Comparison of ENCODE assay signal across 8 cellular contexts in the genomic region with DNA sequence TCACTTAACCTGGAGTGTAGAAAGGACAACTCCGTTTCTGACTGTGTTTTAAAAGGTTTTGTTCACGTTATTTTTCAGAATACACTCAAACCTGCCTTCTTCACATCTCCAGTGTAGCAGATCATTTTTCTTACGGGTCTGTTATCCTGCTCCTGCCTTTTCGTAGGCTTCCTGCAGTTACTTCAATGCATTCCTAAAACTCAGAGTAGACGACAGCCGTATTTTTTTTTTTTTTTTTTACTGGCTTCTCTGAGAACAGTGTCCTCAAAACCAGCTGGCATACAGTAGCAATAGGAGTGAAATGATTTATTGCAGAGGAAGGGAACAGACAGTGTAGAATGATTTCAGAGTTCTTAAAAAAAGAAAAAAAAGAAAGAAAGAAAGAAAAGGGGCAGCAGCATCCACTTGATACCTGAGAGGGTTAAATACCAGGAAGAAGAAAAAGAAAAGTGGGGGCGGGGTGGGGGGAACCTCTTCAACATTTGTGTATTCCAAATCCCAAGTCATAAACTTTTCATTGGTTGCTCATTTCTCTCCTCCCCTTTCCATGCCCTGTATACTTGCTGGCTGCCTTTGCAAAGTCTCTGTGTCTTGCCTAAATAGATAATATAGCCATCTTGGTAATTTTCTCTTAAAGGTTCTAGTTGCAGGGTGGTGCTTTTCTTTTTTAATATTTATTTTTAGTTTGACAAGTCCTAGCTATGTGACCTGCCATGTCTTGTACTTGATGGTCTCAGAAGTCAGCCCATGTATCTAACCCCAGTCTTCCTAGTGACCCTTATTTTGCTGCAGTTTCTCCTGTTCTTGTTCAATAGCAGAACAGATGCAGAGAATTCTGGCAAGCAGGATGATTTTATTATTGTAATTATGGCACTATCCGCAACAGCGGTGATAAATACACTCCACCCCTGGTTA. TPM values are rescaled to one million over a fixed set of nuclear protein-coding genes. Genes with fewer than 3 reads are reported as not detected.
A peak's percentile ranks its signal among the peaks of the same experiment; 100 is the strongest.
DNase-seq lines count a peak whose midpoint lies in the region; TF ChIP-seq lines count a peak whose summit lies in the region.

No MANE protein-coding gene starts in this region.

- TF ChIP-seq CTCF in Peyer's patch (IDR thresholded peaks at IDR 0.05) (no peak), fibroblast of pulmonary artery (IDR thresholded peaks at IDR 0.05; ENCODE audit: low read length, missing control alignments) (no peak), prostate gland (IDR thresholded peaks at IDR 0.05) (no peak), WERI-Rb-1 (IDR thresholded peaks at IDR 0.05; ENCODE audit: low read depth, low read length) (no peak)

- H3K27me3 ChIP-seq in Peyer's patch = peaks cover 0 to 8% of the 10 kb centered on the region in 2 donors
- H3K27me3 ChIP-seq in prostate gland (replicated peaks; ENCODE audit: insufficient read depth) = no peaks in the 10 kb centered on the region
- H3K27me3 ChIP-seq in WERI-Rb-1 (ENCODE audit: insufficient read depth, low read depth, severe bottlenecking) = no peaks in the 10 kb centered on the region

- no peak for TF ChIP-seq POLR2A in Peyer's patch (IDR thresholded peaks at IDR 0.05)
- TF ChIP-seq POLR2A in prostate gland (IDR thresholded peaks at IDR 0.05) = no peak

- peak overlapping the region; percentile 40 to 66 (median 58) for H3K4me3 ChIP-seq in Peyer's patch
- peak overlapping the region; percentile 91 for H3K4me3 ChIP-seq in fibroblast of pulmonary artery (replicated peaks; ENCODE audit: low read depth, low read length)
- H3K4me3 ChIP-seq in prostate gland = peak overlapping the region; percentile 50 to 61
- H3K4me3 ChIP-seq in WERI-Rb-1 (ENCODE audit: low read depth, low read length) = no peak overlapping the region

- 4% methylated on average over 9 of the region's 9 CpGs for WGBS in prostate gland

- H3K36me3 ChIP-seq in Peyer's patch = no peaks in the 10 kb centered on the region
- no peaks in the 10 kb centered on the region for H3K36me3 ChIP-seq in prostate gland
- no peaks in the 10 kb centered on the region for H3K36me3 ChIP-seq in WERI-Rb-1

- H3K27ac ChIP-seq in Peyer's patch = peak overlapping the region in 3 of 4 donors; percentile 19 to 80 (median 61)
- H3K27ac ChIP-seq in prostate gland = peak overlapping the region; percentile 85 to 86
- no peak overlapping the region for H3K27ac ChIP-seq in WERI-Rb-1

- intact Hi-C loops in prostate gland (cut with DNase I) = loop anchor here (5.0 to 10.0 kb wide), 6 partner anchors 129 to 1037 kb away; no protein-coding TSS in a partner anchor

- peak; percentile 64 for DNase-seq in Daoy (ENCODE audit: low read depth)
- no peak for DNase-seq in Peyer's patch
- DNase-seq in fibroblast of pulmonary artery (ENCODE audit: low read depth) = peak; percentile 87
- no peak for DNase-seq in prostate gland (ENCODE audit: low spot score)
- DNase-seq in WERI-Rb-1 = no peak
- no peak for DNase-seq in activated CD4-positive, CD25-positive, alpha-beta regulatory T cell treated with anti-CD3 and anti-CD28 coated beads, Interleukin-2, amount 50 U/mL, for 72 hours
- DNase-seq in AG08396 (ENCODE audit: low spot score) = no peak
- DNase-seq in ureter (ENCODE audit: low spot score) = no peak

- H3K9me3 ChIP-seq in Peyer's patch (no peaks in the 10 kb centered on the region), prostate gland (no peaks in the 10 kb centered on the region), WERI-Rb-1 (ENCODE audit: severe bottlenecking) (no peaks in the 10 kb centered on the region)

- H3K4me1 ChIP-seq in Peyer's patch = peaks cover 0 to 14% (median 2%) of the 10 kb centered on the region in 4 donors
- no peaks in the 10 kb centered on the region for H3K4me1 ChIP-seq in prostate gland (replicated peaks)

RNA-seq across cellular contexts. Expression of gene TGFB2, which starts 2.8 kb away (rescaled TPM):
- total RNA-seq in Daoy (2014; rRNA removed; shearing (Covaris generic)) = 12.6 and 18.2 TPM in 2 replicates
- total RNA-seq in Peyer's patch (1 to 10 TPM in 1 of 4 donors, under 1 TPM in 2, not detected in 1; 0.28 to 1.7 (median 0.54) TPM), prostate gland (1 to 10 TPM; 7.8 to 9.6 TPM), ureter (17.4 TPM)

Comparison
In these comparisons a context has a peak if more than half of its experiments do, and no peak if none do; other contexts are left out.
1. DNase-seq: peak in Daoy (single experiment) and fibroblast of pulmonary artery (single experiment); none in Peyer's patch (0 of 3), prostate gland (single experiment), WERI-Rb-1 (single experiment), activated CD4-positive, CD25-positive, alpha-beta regulatory T cell treated with anti-CD3 and anti-CD28 coated beads, Interleukin-2, amount 50 U/mL, for 72 hours (single experiment), AG08396 (single experiment) and ureter (single experiment).